ENCODE assay signal across 27 cellular contexts in the genomic region with DNA sequence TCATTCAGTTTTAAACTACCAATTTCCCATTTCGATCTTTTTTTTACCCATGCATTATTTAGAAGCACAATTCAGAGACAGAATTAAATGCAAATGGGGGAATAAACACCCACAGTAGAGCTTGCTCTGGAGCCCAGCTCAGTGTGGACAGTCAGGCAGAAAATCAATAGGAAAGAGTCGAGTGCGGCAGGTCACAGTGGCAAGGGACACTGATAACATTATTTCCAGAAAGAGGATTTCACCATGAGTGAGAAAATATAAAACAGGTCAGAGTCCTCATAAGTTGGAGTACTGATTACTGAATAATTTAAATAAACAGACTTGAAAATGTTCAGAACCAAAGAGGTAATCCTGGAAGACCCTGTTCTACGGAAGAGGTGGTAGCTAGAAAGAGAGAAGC.
"Had no signal": no experiment of that assay in that cellular context is flagged by ENCODE, and none has a peak within 500 bp of the region (broad histone marks: within the 10 kb centered on the region; RNA-seq: fewer than 3 reads in every experiment).

No MANE protein-coding gene starts in this region.

- H3K36me3 ChIP-seq: stomach, suprapubic skin, thoracic aorta, thyroid gland, tibial artery, tibial nerve, transverse colon, upper lobe of left lung, upper lobe of right lung, uterus, vagina had no signal

- FAIRE-seq: urothelium cell line had no signal

- DNase-seq: stimulated activated CD4-positive, alpha-beta T cell treated with anti-CD3 and anti-CD28 coated beads, Interleukin-2, amount 100 ng/mL, for 48 hours; stimulated activated CD4-positive, alpha-beta T cell treated with anti-CD3 and anti-CD28 coated beads, Interleukin-4, amount 100 ng/mL, for 1 hour; stimulated activated CD4-positive, alpha-beta T cell treated with anti-CD3 and anti-CD28 coated beads, Interleukin-4, amount 100 ng/mL, for 24 hours; stimulated activated CD4-positive, alpha-beta T cell treated with anti-CD3 and anti-CD28 coated beads, Interleukin-4, amount 100 ng/mL, for 4 hours; stimulated activated CD8-positive, alpha-beta memory T cell treated with anti-CD3 and anti-CD28 coated beads, Interleukin-4, amount 100 ng/mL, for 48 hours; stimulated activated naive B cell treated with anti-CD40 and anti-IgM and Interleukin-4, amounts not matched to agents 10 μg/mL and 1 μg/mL and 100 μg/mL, for 72 hours; stimulated activated naive CD4-positive, alpha-beta T cell; stimulated activated naive CD4-positive, alpha-beta T cell treated with Interleukin-2 at 50 U/mL for 16 hours; stimulated activated naive CD8-positive, alpha-beta T cell treated with anti-CD3 and anti-CD28 coated beads, Interleukin-15, amount 100 ng/mL, for 72 hours; stimulated activated naive CD8-positive, alpha-beta T cell treated with anti-CD3 and anti-CD28 coated beads, Interleukin-15, Interleukin-2, amounts not matched to agents 100 U/mL and 50 U/mL, for 24 hours; stomach; substantia nigra; testis; thyroid gland; tibial artery; transverse colon; trophoblast cell; upper lobe of left lung; upper lobe of right lung; uterus had no signal

- H3K9me3 ChIP-seq: stomach, suprapubic skin, testis, thoracic aorta, thyroid gland, tibial artery, transverse colon, upper lobe of left lung, upper lobe of right lung, uterus, vagina had no signal

- H3K4me1 ChIP-seq: stomach, suprapubic skin, testis, thyroid gland, tibial artery, tibial nerve, transverse colon, upper lobe of right lung, uterus, vagina had no signal

- H3K27ac ChIP-seq: stomach, suprapubic skin, testis, thoracic aorta, thyroid gland, tibial artery, tibial nerve, transverse colon, upper lobe of left lung, upper lobe of right lung, uterus, vagina had no signal

- ATAC-seq: stimulated activated effector memory CD8-positive, alpha-beta T cell treated with anti-CD3 and anti-CD28 coated beads, Interleukin-12 subunit alpha, Interleukin-12 subunit beta, amount 100 ng/mL, for 72 hours; stimulated activated memory B cell treated with anti-CD40 and anti-IgM and Interleukin-4, amounts not matched to agents 10 μg/mL and 1 μg/mL and 100 μg/mL, for 72 hours; stimulated activated naive B cell treated with anti-CD40 and anti-IgM and Interleukin-4, amounts not matched to agents 10 μg/mL and 1 μg/mL and 100 μg/mL, for 72 hours; stimulated activated naive CD8-positive, alpha-beta T cell treated with anti-CD3 and anti-CD28 coated beads, Interleukin-15, amount 100 ng/mL, for 72 hours; stimulated activated naive CD8-positive, alpha-beta T cell treated with anti-CD3 and anti-CD28 coated beads, Interleukin-15, Interleukin-2, amounts not matched to agents 100 U/mL and 50 U/mL, for 24 hours; upper lobe of right lung had no signal

- H3K4me3 ChIP-seq: stomach, suprapubic skin, testis, thoracic aorta, thyroid gland, tibial artery, tibial nerve, transverse colon, upper lobe of left lung, upper lobe of right lung, uterus, vagina had no signal

- H3K27me3 ChIP-seq: stomach, suprapubic skin, testis, thyroid gland, tibial artery, tibial nerve, transverse colon, upper lobe of left lung, upper lobe of right lung, uterus, vagina had no signal
